ENCODE assay signal across 7 cellular contexts in the genomic region with DNA sequence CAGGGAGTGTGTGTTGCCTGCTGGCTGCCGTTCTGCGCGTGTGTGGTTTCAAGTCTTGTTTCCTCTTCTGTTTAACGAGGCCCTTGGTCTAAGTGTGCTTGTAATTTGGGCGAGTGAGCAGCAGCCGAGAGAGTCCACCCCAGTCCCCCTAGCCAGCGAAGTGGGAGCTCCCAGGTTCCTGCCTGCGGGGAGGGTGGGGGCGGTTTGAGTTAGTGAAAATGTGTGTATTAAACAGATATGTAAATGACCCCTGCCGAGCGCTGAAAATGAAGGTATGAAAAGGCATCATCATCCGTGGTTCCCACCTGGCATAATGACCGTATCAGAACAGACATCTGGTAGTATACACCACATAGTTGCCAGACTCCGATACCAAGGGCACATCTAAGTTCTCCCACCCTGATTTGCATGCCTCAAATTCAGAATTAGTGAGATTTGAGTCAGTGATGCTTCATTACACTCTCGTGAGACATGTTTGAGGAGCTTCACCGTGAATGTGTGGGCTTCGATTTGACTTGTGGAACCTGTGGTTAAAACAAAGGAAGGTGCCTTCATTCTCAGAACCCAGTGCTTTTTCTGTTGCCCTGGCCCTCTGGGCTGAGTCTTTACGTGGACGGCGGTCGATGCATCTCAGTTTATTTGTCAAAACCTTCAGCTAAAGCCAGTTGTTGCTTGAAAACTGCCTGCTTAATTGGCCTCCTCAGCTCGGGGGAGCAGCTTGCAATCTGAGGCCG.
DNase-seq lines count a peak whose midpoint lies in the region; ATAC-seq and TF ChIP-seq lines count a peak whose summit lies in the region.

No MANE protein-coding gene starts in this region.

- peaks cover 62% of the 10 kb centered on the region for H3K36me3 Mint-ChIP-seq in activated CD4-positive, alpha-beta T cell treated with anti-CD3 and anti-CD28 coated beads, Interleukin-2, amount 10 ng/mL, durations not matched to agents 7 days and 5 days (ENCODE audit: low read depth)
- H3K36me3 Mint-ChIP-seq in natural killer cell = peaks cover 7% of the 10 kb centered on the region
- peaks cover 25% of the 10 kb centered on the region for H3K36me3 Mint-ChIP-seq in mesothelial cell of epicardium

- TF ChIP-seq CTCF in natural killer cell (IDR thresholded peaks at IDR 0.05) = no peak
- no peak for TF ChIP-seq CTCF in mesothelial cell of epicardium (IDR thresholded peaks at IDR 0.05; ENCODE audit: unreplicated experiment)

- POLR2A ChIA-PET in activated CD4-positive, alpha-beta T cell treated with anti-CD3 and anti-CD28 coated beads, Interleukin-2, amount 10 ng/mL, durations not matched to agents 7 days and 5 days (lab: Charles Lee) = interaction anchor here (0.6 to 1.2 kb wide), 5 partner anchors 12 to 118 kb away, joined by 3 to 7 read pairs (median 4); no protein-coding TSS in a partner anchor

- peak overlapping the region; percentile 97 for H3K27ac Mint-ChIP-seq in activated CD4-positive, alpha-beta T cell treated with anti-CD3 and anti-CD28 coated beads, Interleukin-2, amount 10 ng/mL, durations not matched to agents 7 days and 5 days
- H3K27ac Mint-ChIP-seq in natural killer cell (peak overlapping the region in 1 of 2 donors; percentile 85), mesothelial cell of epicardium (no peak overlapping the region)

- ATAC-seq in HG03039 (IDR thresholded peaks at IDR 0.05; ENCODE audit: unreplicated experiment) (peak; percentile 67), natural killer cell (peak; percentile 25 to 74 (median 50))

- H3K9me3 Mint-ChIP-seq in activated CD4-positive, alpha-beta T cell treated with anti-CD3 and anti-CD28 coated beads, Interleukin-2, amount 10 ng/mL, durations not matched to agents 7 days and 5 days = peaks cover 2% of the 10 kb centered on the region
- no peaks in the 10 kb centered on the region for H3K9me3 Mint-ChIP-seq in natural killer cell
- no peaks in the 10 kb centered on the region for H3K9me3 Mint-ChIP-seq in mesothelial cell of epicardium

- peaks cover 69% of the 10 kb centered on the region for H3K4me1 Mint-ChIP-seq in activated CD4-positive, alpha-beta T cell treated with anti-CD3 and anti-CD28 coated beads, Interleukin-2, amount 10 ng/mL, durations not matched to agents 7 days and 5 days
- H3K4me1 Mint-ChIP-seq in natural killer cell (peaks cover 17% of the 10 kb centered on the region in 2 donors), mesothelial cell of epicardium (peaks cover 14% of the 10 kb centered on the region)

- DNase-seq in GM19240 (ENCODE audit: insufficient read length, low spot score) = peak; percentile 79
- DNase-seq in activated CD4-positive, alpha-beta T cell treated with anti-CD3 and anti-CD28 coated beads, Interleukin-2, amount 10 ng/mL, durations not matched to agents 7 days and 5 days = peak; percentile 58
- no peak for DNase-seq in natural killer cell
- DNase-seq in mesothelial cell of epicardium (ENCODE audit: low spot score in 2 of 2, unreplicated experiment in 2 of 2) = no peak
- DNase-seq in GDM1 (lab: John Stamatoyannopoulos, UW) = no peak
- DNase-seq in DMS153 (lab: John Stamatoyannopoulos, UW) = no peak

- no peaks in the 10 kb centered on the region for H3K27me3 Mint-ChIP-seq in activated CD4-positive, alpha-beta T cell treated with anti-CD3 and anti-CD28 coated beads, Interleukin-2, amount 10 ng/mL, durations not matched to agents 7 days and 5 days
- H3K27me3 Mint-ChIP-seq in natural killer cell (ENCODE audit: low read depth in 2 of 2) = no peaks in the 10 kb centered on the region
- no peaks in the 10 kb centered on the region for H3K27me3 Mint-ChIP-seq in mesothelial cell of epicardium (ENCODE audit: low read depth)

- H3K4me3 Mint-ChIP-seq in activated CD4-positive, alpha-beta T cell treated with anti-CD3 and anti-CD28 coated beads, Interleukin-2, amount 10 ng/mL, durations not matched to agents 7 days and 5 days = peak overlapping the region; percentile 58
- peak overlapping the region; percentile 36 for H3K4me3 Mint-ChIP-seq in natural killer cell
- H3K4me3 Mint-ChIP-seq in mesothelial cell of epicardium = no peak overlapping the region

- intact Hi-C loops in natural killer cell (cut with micrococcal nuclease) = no loop called here

- CTCF ChIA-PET in activated CD4-positive, alpha-beta T cell treated with anti-CD3 and anti-CD28 coated beads, Interleukin-2, amount 10 ng/mL, durations not matched to agents 7 days and 5 days (lab: Charles Lee) = interaction anchor here (0.8 to 2.0 kb wide), 6 partner anchors 9 to 22 kb away, joined by 3 to 14 read pairs (median 6); no protein-coding TSS in a partner anchor

Comparison
In these comparisons a context has a peak if more than half of its experiments do, and no peak if none do; other contexts are left out.
1. DNase-seq: peak in GM19240 (single experiment) and activated CD4-positive, alpha-beta T cell treated with anti-CD3 and anti-CD28 coated beads, Interleukin-2, amount 10 ng/mL, durations not matched to agents 7 days and 5 days (single experiment); none in natural killer cell (single experiment), mesothelial cell of epicardium (0 of 2), GDM1 (single experiment) and DMS153 (single experiment).